Comparison of ENCODE assay signal across 8 cellular contexts in genomic region chr16:50265716-50266336, GRCh38. TPM values are rescaled to one million over a fixed set of nuclear protein-coding genes. Genes with fewer than 3 reads are reported as not detected.
DNase-seq lines count a peak whose midpoint lies in the region; ATAC-seq and TF ChIP-seq lines count a peak whose summit lies in the region.

No MANE protein-coding gene starts in this region.

- POLR2A ChIA-PET in activated CD4-positive, alpha-beta T cell treated with anti-CD3 and anti-CD28 coated beads for 36 hours (lab: Charles Lee), result no interaction called here
- POLR2A ChIA-PET in T-cell (lab: Charles Lee), result interaction anchor here (0.6 to 1.2 kb wide), 3 partner anchors 9 to 61 kb away, joined by 3 read pairs; no protein-coding TSS in a partner anchor

- H3K36me3 Mint-ChIP-seq in activated CD4-positive, alpha-beta T cell treated with anti-CD3 and anti-CD28 coated beads for 36 hours (ENCODE audit: low read depth), result peaks cover 19% of the 10 kb centered on the region
- peaks cover 11% of the 10 kb centered on the region for H3K36me3 Mint-ChIP-seq in T-cell
- H3K36me3 Mint-ChIP-seq in glutamatergic neuron (ENCODE audit: unreplicated experiment), result no peaks in the 10 kb centered on the region
- H3K36me3 Mint-ChIP-seq in stimulated activated memory B cell treated with anti-CD40 and anti-IgM and Interleukin-4, amounts not matched to agents 10 μg/mL and 1 μg/mL and 100 μg/mL, for 72 hours, result no peaks in the 10 kb centered on the region

- H3K4me3 Mint-ChIP-seq in activated CD4-positive, alpha-beta T cell treated with anti-CD3 and anti-CD28 coated beads for 36 hours, result peak overlapping the region; percentile 87
- H3K4me3 Mint-ChIP-seq in T-cell (peak overlapping the region; percentile 85 to 95 (median 94)), glutamatergic neuron (ENCODE audit: unreplicated experiment) (no peak overlapping the region)
- H3K4me3 Mint-ChIP-seq in stimulated activated memory B cell treated with anti-CD40 and anti-IgM and Interleukin-4, amounts not matched to agents 10 μg/mL and 1 μg/mL and 100 μg/mL, for 72 hours, result peak overlapping the region; percentile 89

- peaks cover 2% of the 10 kb centered on the region for H3K27me3 Mint-ChIP-seq in activated CD4-positive, alpha-beta T cell treated with anti-CD3 and anti-CD28 coated beads for 36 hours
- no peaks in the 10 kb centered on the region for H3K27me3 Mint-ChIP-seq in T-cell
- H3K27me3 Mint-ChIP-seq in glutamatergic neuron (ENCODE audit: unreplicated experiment), result peaks cover 12% of the 10 kb centered on the region
- no peaks in the 10 kb centered on the region for H3K27me3 Mint-ChIP-seq in stimulated activated memory B cell treated with anti-CD40 and anti-IgM and Interleukin-4, amounts not matched to agents 10 μg/mL and 1 μg/mL and 100 μg/mL, for 72 hours

- H3K27ac Mint-ChIP-seq in activated CD4-positive, alpha-beta T cell treated with anti-CD3 and anti-CD28 coated beads for 36 hours, result peak overlapping the region; percentile 98
- H3K27ac Mint-ChIP-seq in T-cell (peak overlapping the region; percentile 98 to 99), glutamatergic neuron (ENCODE audit: unreplicated experiment) (peak overlapping the region; percentile 30)
- peak overlapping the region; percentile 96 for H3K27ac Mint-ChIP-seq in stimulated activated memory B cell treated with anti-CD40 and anti-IgM and Interleukin-4, amounts not matched to agents 10 μg/mL and 1 μg/mL and 100 μg/mL, for 72 hours

- DNase-seq in activated CD4-positive, alpha-beta T cell treated with anti-CD3 and anti-CD28 coated beads for 36 hours, result no peak
- no peak for DNase-seq in activated CD4-positive, alpha-beta T cell treated with anti-CD3 and anti-CD28 coated beads, Interleukin-2, amount 50 U/mL, for 1 hour
- DNase-seq in T-cell, result no peak
- no peak for DNase-seq in glutamatergic neuron
- DNase-seq in anterior cingulate cortex (lab: John Stamatoyannopoulos, UW), result no peak
- DNase-seq in AML-193 (lab: John Stamatoyannopoulos, UW), result no peak
- DNase-seq in islet precursor cell, result no peak

- CTCF ChIA-PET in activated CD4-positive, alpha-beta T cell treated with anti-CD3 and anti-CD28 coated beads for 36 hours (lab: Charles Lee), result interaction anchor here (0.6 to 2.9 kb wide), 7 partner anchors 9 to 541 kb away, joined by 3 to 13 read pairs (median 3); no protein-coding TSS in a partner anchor
- CTCF ChIA-PET in T-cell (lab: Charles Lee), result interaction anchor here (0.6 to 1.3 kb wide), 9 partner anchors 8 to 88 kb away, joined by 3 to 10 read pairs (median 4); no protein-coding TSS in a partner anchor

- H3K9me3 Mint-ChIP-seq in activated CD4-positive, alpha-beta T cell treated with anti-CD3 and anti-CD28 coated beads for 36 hours (ENCODE audit: low read depth), result peaks cover 2% of the 10 kb centered on the region
- H3K9me3 Mint-ChIP-seq in T-cell (no peaks in the 10 kb centered on the region), glutamatergic neuron (ENCODE audit: unreplicated experiment) (peaks cover 6% of the 10 kb centered on the region)
- H3K9me3 Mint-ChIP-seq in stimulated activated memory B cell treated with anti-CD40 and anti-IgM and Interleukin-4, amounts not matched to agents 10 μg/mL and 1 μg/mL and 100 μg/mL, for 72 hours, result no peaks in the 10 kb centered on the region

- ATAC-seq in activated CD4-positive, alpha-beta T cell treated with anti-CD3 and anti-CD28 coated beads for 36 hours, result peak; percentile 1
- ATAC-seq in T-cell (replicated peaks in 1 of 4), result no peak
- no peak for ATAC-seq in stimulated activated memory B cell treated with anti-CD40 and anti-IgM and Interleukin-4, amounts not matched to agents 10 μg/mL and 1 μg/mL and 100 μg/mL, for 72 hours

- intact Hi-C loops in activated CD4-positive, alpha-beta T cell treated with anti-CD3 and anti-CD28 coated beads for 36 hours (cut with DNase I, micrococcal nuclease), result loop anchor here (2.0 to 5.0 kb wide), 5 partner anchors 73 to 206 kb away; partner anchors contain the start of genes BRD7 (in 1 of the 2) and TENT4B (in 1 of the 2)

- peaks cover 63% of the 10 kb centered on the region for H3K4me1 Mint-ChIP-seq in activated CD4-positive, alpha-beta T cell treated with anti-CD3 and anti-CD28 coated beads for 36 hours
- peaks cover 60 to 68% (median 67%) of the 10 kb centered on the region in 3 donors for H3K4me1 Mint-ChIP-seq in T-cell
- H3K4me1 Mint-ChIP-seq in glutamatergic neuron (ENCODE audit: low read depth, unreplicated experiment), result peaks cover 25% of the 10 kb centered on the region
- peaks cover 73% of the 10 kb centered on the region for H3K4me1 Mint-ChIP-seq in stimulated activated memory B cell treated with anti-CD40 and anti-IgM and Interleukin-4, amounts not matched to agents 10 μg/mL and 1 μg/mL and 100 μg/mL, for 72 hours

- no peak for TF ChIP-seq CTCF in glutamatergic neuron (IDR thresholded peaks at IDR 0.05; ENCODE audit: partially characterized antibody, unreplicated experiment)

RNA-seq across cellular contexts. Expression of gene ADCY7, which starts 0.5 kb away (rescaled TPM):
- total RNA-seq in activated CD4-positive, alpha-beta T cell treated with anti-CD3 and anti-CD28 coated beads for 36 hours, result 10 to 100 TPM; 51.8 to 85.3 TPM
- 100 to 1,000 TPM; 201 to 314 (median 278) TPM for total RNA-seq in T-cell
- total RNA-seq in glutamatergic neuron (ENCODE audit: unreplicated experiment), result 16.7 TPM

Comparison
In these comparisons a context has a peak if more than half of its experiments do, and no peak if none do; other contexts are left out.
1. H3K27ac Mint-ChIP-seq: peak in every context shown above with its lines; median percentile 98 in T-cell; 98 in activated CD4-positive, alpha-beta T cell treated with anti-CD3 and anti-CD28 coated beads for 36 hours; 96 in stimulated activated memory B cell treated with anti-CD40 and anti-IgM and Interleukin-4, amounts not matched to agents 10 μg/mL and 1 μg/mL and 100 μg/mL, for 72 hours; 30 in glutamatergic neuron.